12 cellular contexts compared by ENCODE assay signal in the genomic region with DNA sequence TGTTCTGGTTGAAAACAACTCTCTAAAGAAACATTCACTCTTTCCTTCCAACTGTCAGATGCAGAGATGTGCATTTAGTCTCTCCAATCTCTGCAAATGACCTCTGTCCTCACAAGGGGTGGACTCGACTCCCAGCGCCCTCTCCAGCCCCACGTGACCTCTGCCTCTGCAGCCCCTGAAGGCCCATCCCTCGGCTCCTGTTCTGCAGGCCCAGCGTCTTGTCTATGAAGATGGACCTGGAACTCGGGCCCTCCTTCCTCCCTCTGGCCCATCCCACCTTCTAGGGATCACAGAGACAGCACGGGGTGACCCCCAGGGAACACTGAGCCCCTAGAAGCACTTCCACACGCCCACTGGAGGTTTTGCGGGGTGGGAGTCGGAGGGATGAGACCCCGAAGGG. TPM values are rescaled to one million over a fixed set of nuclear protein-coding genes. Genes with fewer than 3 reads are reported as not detected.
"Had no signal": no experiment of that assay in that cellular context is flagged by ENCODE, and none has a peak within 500 bp of the region (broad histone marks: within the 10 kb centered on the region; RNA-seq: fewer than 3 reads in every experiment).

No MANE protein-coding gene starts in this region.

RNA-seq across cellular contexts. Expression of a gene that starts 2.9 kb away (rescaled TPM):
- total RNA-seq: occipital lobe, osteoblast, progenitor cell of endocrine pancreas, renal cortical epithelial cell, smooth muscle cell, temporal lobe had no signal
- polyA plus RNA-seq: neural cell, smooth muscle cell had no signal

RNA-seq across cellular contexts. Expression of a gene that starts 12.5 kb away (rescaled TPM):
- total RNA-seq: occipital lobe, osteoblast, progenitor cell of endocrine pancreas, renal cortical epithelial cell, right lobe of liver, smooth muscle cell, temporal lobe had no signal
- polyA plus RNA-seq: neural cell, smooth muscle cell had no signal

RNA-seq across cellular contexts. Expression of a gene that starts 13.4 kb away (rescaled TPM):
- total RNA-seq: occipital lobe, osteoblast, progenitor cell of endocrine pancreas, renal cortical epithelial cell, smooth muscle cell, temporal lobe had no signal
- polyA plus RNA-seq: neural cell, smooth muscle cell had no signal

RNA-seq across cellular contexts. Expression of a gene that starts 18.3 kb away (rescaled TPM):
- total RNA-seq: occipital lobe, osteoblast, progenitor cell of endocrine pancreas, psoas muscle, renal cortical epithelial cell, smooth muscle cell, temporal lobe, thyroid gland, vagina had no signal
- polyA plus RNA-seq: neural cell, right cardiac atrium, smooth muscle cell had no signal
